In the genomic region with DNA sequence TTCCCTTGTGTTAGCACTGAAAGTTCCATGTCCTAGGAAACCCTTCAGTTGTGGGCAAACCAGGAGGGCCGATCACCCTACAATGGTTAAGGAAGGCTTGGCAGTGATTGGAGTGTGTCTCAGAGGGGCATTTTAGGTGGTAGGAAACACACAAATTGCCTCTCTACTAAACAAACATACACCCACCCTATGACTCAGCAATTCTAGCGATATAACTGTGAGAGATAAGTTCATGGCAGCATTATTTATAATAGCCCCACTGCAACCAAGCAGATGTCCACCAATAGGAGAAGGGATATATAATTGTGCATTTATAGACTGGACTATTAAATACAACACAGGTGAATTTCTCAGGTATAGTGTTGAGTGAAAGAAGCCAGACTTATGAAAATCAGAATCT, we compare ENCODE assay signal across 31 cellular contexts.
"Had no signal": no experiment of that assay in that cellular context is flagged by ENCODE, and none has a peak within 500 bp of the region (broad histone marks: within the 10 kb centered on the region; RNA-seq: fewer than 3 reads in every experiment).

No MANE protein-coding gene starts in this region.

- H3K9me3 ChIP-seq: ovary, testis, vagina had no signal

- H3K4me1 Mint-ChIP-seq: natural killer cell; nephron; neural progenitor cell; stimulated activated memory B cell treated with anti-CD40 and anti-IgM and Interleukin-4, amounts not matched to agents 10 μg/mL and 1 μg/mL and 100 μg/mL, for 72 hours; stimulated activated naive CD8-positive, alpha-beta T cell treated with anti-CD3 and anti-CD28 coated beads, Interleukin-15, amount 100 ng/mL, for 72 hours had no signal

- H3K4me3 ChIP-seq: neural progenitor cell, ovary, psoas muscle, skin epidermis, smooth muscle cell, spleen, suprapubic skin, testis, tibial artery, transverse colon, upper lobe of left lung, vagina had no signal

- H3K27ac Mint-ChIP-seq: natural killer cell; nephron; neural progenitor cell; progenitor cell of endocrine pancreas; stimulated activated memory B cell treated with anti-CD40 and anti-IgM and Interleukin-4, amounts not matched to agents 10 μg/mL and 1 μg/mL and 100 μg/mL, for 72 hours; stimulated activated naive CD8-positive, alpha-beta T cell treated with anti-CD3 and anti-CD28 coated beads, Interleukin-15, amount 100 ng/mL, for 72 hours had no signal

- ATAC-seq: natural killer cell; psoas muscle; right cardiac atrium; sciatic nerve; stimulated activated memory B cell treated with anti-CD40 and anti-IgM and Interleukin-4, amounts not matched to agents 10 μg/mL and 1 μg/mL and 100 μg/mL, for 72 hours; stimulated activated naive CD8-positive, alpha-beta T cell treated with anti-CD3 and anti-CD28 coated beads, Interleukin-15, amount 100 ng/mL, for 72 hours; stimulated activated naive CD8-positive, alpha-beta T cell treated with anti-CD3 and anti-CD28 coated beads, Interleukin-15, Interleukin-2, amounts not matched to agents 100 U/mL and 50 U/mL, for 24 hours had no signal

- H3K36me3 Mint-ChIP-seq: neural progenitor cell; stimulated activated memory B cell treated with anti-CD40 and anti-IgM and Interleukin-4, amounts not matched to agents 10 μg/mL and 1 μg/mL and 100 μg/mL, for 72 hours had no signal

- H3K27me3 ChIP-seq: neural progenitor cell, ovary, spleen, suprapubic skin, testis, tibial artery, transverse colon, upper lobe of left lung, vagina had no signal

- H3K27me3 Mint-ChIP-seq: progenitor cell of endocrine pancreas; stimulated activated memory B cell treated with anti-CD40 and anti-IgM and Interleukin-4, amounts not matched to agents 10 μg/mL and 1 μg/mL and 100 μg/mL, for 72 hours; stimulated activated naive CD8-positive, alpha-beta T cell treated with anti-CD3 and anti-CD28 coated beads, Interleukin-15, amount 100 ng/mL, for 72 hours had no signal

- H3K27ac ChIP-seq: neural progenitor cell, ovary, parathyroid adenoma, psoas muscle, skin epidermis, spleen, suprapubic skin, testis, tibial artery, transverse colon, upper lobe of left lung, vagina had no signal

- H3K4me2 ChIP-seq: neural progenitor cell, smooth muscle cell had no signal

- H3K4me1 ChIP-seq: neural progenitor cell, parathyroid adenoma, psoas muscle, spleen, suprapubic skin, testis, tibial artery, transverse colon, upper lobe of left lung, vagina had no signal

- FAIRE-seq: urothelium cell line had no signal

- H3K79me2 ChIP-seq: parathyroid adenoma had no signal

- H3K36me3 ChIP-seq: neural progenitor cell, ovary, spleen, suprapubic skin, tibial artery, transverse colon, upper lobe of left lung, vagina had no signal

- H3K9ac ChIP-seq: neural progenitor cell, parathyroid adenoma had no signal

- H2AFZ ChIP-seq: neural progenitor cell, parathyroid adenoma had no signal

- H3K4me3 Mint-ChIP-seq: natural killer cell; nephron; neural progenitor cell; stimulated activated memory B cell treated with anti-CD40 and anti-IgM and Interleukin-4, amounts not matched to agents 10 μg/mL and 1 μg/mL and 100 μg/mL, for 72 hours; stimulated activated naive CD8-positive, alpha-beta T cell treated with anti-CD3 and anti-CD28 coated beads, Interleukin-15, amount 100 ng/mL, for 72 hours had no signal

- DNase-seq: natural killer cell; occipital lobe; ovary; posterior cingulate gyrus; psoas muscle; right cardiac atrium; spleen; stimulated activated CD4-positive, alpha-beta T cell treated with anti-CD3 and anti-CD28 coated beads, Interleukin-12 subunit alpha, Interleukin-12 subunit beta, amount 100 ng/mL, for 4 hours; stimulated activated CD4-positive, alpha-beta T cell treated with anti-CD3 and anti-CD28 coated beads, Interleukin-1b, Interleukin-23, amount 100 ng/mL, for 48 hours; stimulated activated CD4-positive, alpha-beta T cell treated with anti-CD3 and anti-CD28 coated beads, Interleukin-4, amount 100 ng/mL, for 1 hour; stimulated activated CD4-positive, alpha-beta T cell treated with anti-CD3 and anti-CD28 coated beads, Interleukin-4, amount 100 ng/mL, for 4 hours; stimulated activated CD8-positive, alpha-beta memory T cell treated with anti-CD3 and anti-CD28 coated beads, Interleukin-4, amount 100 ng/mL, for 48 hours; stimulated activated naive CD4-positive, alpha-beta T cell; stimulated activated naive CD8-positive, alpha-beta T cell treated with anti-CD3 and anti-CD28 coated beads, Interleukin-15, amount 100 ng/mL, for 72 hours; stimulated activated naive CD8-positive, alpha-beta T cell treated with anti-CD3 and anti-CD28 coated beads, Interleukin-15, Interleukin-2, amounts not matched to agents 100 U/mL and 50 U/mL, for 24 hours; substantia nigra; testis; tibial artery; transverse colon; upper lobe of left lung had no signal
